8 cellular contexts compared by ENCODE assay signal in the genomic region with DNA sequence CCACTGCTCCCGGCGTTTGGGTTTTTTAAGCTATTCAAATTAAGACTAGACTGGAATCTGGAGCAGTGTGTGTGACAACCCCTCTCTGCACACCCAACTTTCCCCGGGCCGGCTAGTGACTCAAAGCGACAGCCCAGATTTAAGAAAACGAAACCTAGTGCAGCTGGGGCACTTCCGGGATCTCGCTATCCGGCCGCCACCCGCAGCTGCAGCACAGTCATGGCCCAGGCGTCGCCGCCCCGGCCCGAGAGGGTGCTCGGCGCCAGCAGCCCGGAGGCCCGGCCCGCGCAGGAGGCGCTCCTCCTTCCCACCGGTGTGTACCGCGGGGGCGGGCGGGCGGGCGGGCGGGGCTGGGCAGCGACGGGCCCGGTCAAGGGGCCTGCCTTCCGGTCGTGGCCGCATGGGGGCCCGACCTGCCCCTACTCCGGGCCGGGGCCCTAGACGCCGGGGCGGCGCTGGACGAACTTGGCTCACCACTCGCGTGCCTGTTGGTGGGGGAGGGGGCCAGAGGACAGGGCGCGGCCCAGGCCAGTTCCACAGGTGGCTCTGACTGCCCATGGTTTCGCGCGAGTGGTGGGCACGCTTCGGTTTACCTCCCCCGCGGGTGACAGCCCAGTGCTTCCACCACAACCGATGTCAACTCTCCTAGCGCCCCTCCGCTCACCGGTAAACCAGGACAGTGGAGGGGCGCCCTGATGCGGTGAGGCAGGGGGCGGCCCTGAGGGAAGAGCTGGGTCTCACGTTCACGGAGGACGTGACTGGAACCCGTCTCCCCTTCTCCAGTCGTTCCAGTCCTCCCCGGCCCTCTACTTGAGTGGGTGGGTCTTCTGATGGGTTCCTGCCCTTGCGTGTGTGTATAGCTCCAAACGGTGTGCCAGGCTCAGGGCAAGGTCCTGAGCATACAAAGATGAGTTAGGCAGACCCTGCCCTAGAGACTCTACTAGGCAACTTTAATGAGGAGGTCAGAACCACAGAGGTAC. TPM values are rescaled to one million over a fixed set of nuclear protein-coding genes. Genes with fewer than 3 reads are reported as not detected.
A peak's percentile ranks its signal among the peaks of the same experiment; 100 is the strongest.
DNase-seq lines count a peak whose midpoint lies in the region; TF ChIP-seq lines count a peak whose summit lies in the region.

A gene (plus strand): TSS at position 171 of the 980 bp plus-strand sequence. CDS start 49 bp downstream, at position 220.

- H3K27ac ChIP-seq in caudate nucleus (ENCODE audit: low read depth, low read length): peak within 1 kb of the TSS; percentile 92
- H3K27ac ChIP-seq in SJCRH30: no peak within 1 kb of the TSS

- H3K27me3 ChIP-seq in GM06990 (replicated peaks; ENCODE audit: control insufficient read depth, insufficient read depth, low read length) (no peaks in the 10 kb centered on the region), SJCRH30 (no peaks in the 10 kb centered on the region)

- TF ChIP-seq CTCF in GM06990 (IDR thresholded peaks at IDR 0.05; ENCODE audit: insufficient read depth, low read length, poor library complexity, severe bottlenecking): peak; percentile 5

- DNase-seq in GM06990 (ENCODE audit: extremely low read depth, insufficient read length) (peak; percentile 90), H4 (ENCODE audit: low spot score) (peak; percentile 59), LoVo (ENCODE audit: low spot score) (peak; percentile 77), caudate nucleus (lab: John Stamatoyannopoulos, UW) (peak in 54 of 61 donors; percentile 6 to 85 (median 46)), inferior parietal cortex (ENCODE audit: extremely low spot score) (peak; percentile 54), SJCRH30 (no peak)
- peak; percentile 71 for DNase-seq in activated CD4-positive, CD25-positive, alpha-beta regulatory T cell treated with anti-CD3 and anti-CD28 coated beads, Interleukin-2, amount 50 U/mL, for 16 hours (ENCODE audit: low read depth, low spot score)
- DNase-seq in stimulated activated CD4-positive, alpha-beta T cell treated with anti-CD3 and anti-CD28 coated beads, Interleukin-12 subunit alpha, Interleukin-12 subunit beta, amount 100 ng/mL, for 4 hours: peak; percentile 82

- no peaks in the 10 kb centered on the region for H3K9me3 ChIP-seq in SJCRH30 (replicated peaks)

- H3K4me3 ChIP-seq in GM06990 (replicated peaks; ENCODE audit: low read depth, low read length): peak within 1 kb of the TSS; percentile 87
- no peak within 1 kb of the TSS for H3K4me3 ChIP-seq in SJCRH30

- peaks cover 14% of the 10 kb centered on the region for H3K4me1 ChIP-seq in SJCRH30

- H3K36me3 ChIP-seq in GM06990 (ENCODE audit: control insufficient read depth, insufficient read depth, low read length) (peaks cover 2% of the 10 kb centered on the region), SJCRH30 (0 out of 2 replicates have a peak, but pooled peaks cover 3% of the 10 kb centered on the region)

RNA-seq across cellular contexts. Expression of the gene that starts here (rescaled TPM):
- total RNA-seq in H4 (2014; rRNA removed; shearing (Covaris generic)): 9.0 and 13.6 TPM in 2 replicates
- total RNA-seq in SJCRH30 (2014; rRNA removed; shearing (Covaris generic)): not detected in 2 replicates

Comparison
In these comparisons a context has a peak if more than half of its experiments do, and no peak if none do; other contexts are left out.
1. RNA of the gene that starts here (total RNA-seq): 9.0 to 13.6 TPM in H4; not detected in SJCRH30; every median in the first group is over 10 times any median in the second.
2. DNase-seq: peak in GM06990 (single experiment), H4 (single experiment), LoVo (single experiment), activated CD4-positive, CD25-positive, alpha-beta regulatory T cell treated with anti-CD3 and anti-CD28 coated beads, Interleukin-2, amount 50 U/mL, for 16 hours (single experiment), caudate nucleus (54 of 61), inferior parietal cortex (single experiment) and stimulated activated CD4-positive, alpha-beta T cell treated with anti-CD3 and anti-CD28 coated beads, Interleukin-12 subunit alpha, Interleukin-12 subunit beta, amount 100 ng/mL, for 4 hours (single experiment); none in SJCRH30 (0 of 2).